1 cellular context compared by ENCODE assay signal in genomic region chr6:117557951-117558350, GRCh38.
TF ChIP-seq lines count a peak whose summit lies in the region.

No MANE protein-coding gene starts in this region.

TF ChIP-seq in WTC11, 78 proteins besides CTCF, POLR2A, EP300 and RAD21 (continued from another document):
- no peak for TF ChIP-seq AR (CRISPR knock-in tag; IDR thresholded peaks at IDR 0.05)
- TF ChIP-seq ZNF219 (CRISPR knock-in tag; IDR thresholded peaks at IDR 0.05; ENCODE audit: borderline replicate concordance): no peak
- no peak for TF ChIP-seq USF1 (CRISPR knock-in tag; IDR thresholded peaks at IDR 0.05)
- TF ChIP-seq CBFB (CRISPR knock-in tag; IDR thresholded peaks at IDR 0.05; ENCODE audit: low read depth): no peak
- TF ChIP-seq ESRRA (CRISPR knock-in tag; IDR thresholded peaks at IDR 0.05; ENCODE audit: borderline replicate concordance): no peak
- no peak for TF ChIP-seq ARID4B (CRISPR knock-in tag; IDR thresholded peaks at IDR 0.05; ENCODE audit: borderline replicate concordance)
- no peak for TF ChIP-seq ZNF281 (CRISPR knock-in tag; IDR thresholded peaks at IDR 0.05)
- TF ChIP-seq E2F5 (CRISPR knock-in tag; IDR thresholded peaks at IDR 0.05): no peak
- TF ChIP-seq ATF6 (CRISPR knock-in tag; IDR thresholded peaks at IDR 0.05): no peak
- TF ChIP-seq E2F1 (CRISPR knock-in tag; IDR thresholded peaks at IDR 0.05): no peak
- TF ChIP-seq MXD4 (CRISPR knock-in tag; IDR thresholded peaks at IDR 0.05; ENCODE audit: borderline replicate concordance): no peak
- TF ChIP-seq TEAD4 (CRISPR knock-in tag; IDR thresholded peaks at IDR 0.05): no peak
- no peak for TF ChIP-seq CDX4 (CRISPR knock-in tag; IDR thresholded peaks at IDR 0.05; ENCODE audit: borderline replicate concordance)
